Comparison of ENCODE assay signal across 1 cellular context in the genomic region with DNA sequence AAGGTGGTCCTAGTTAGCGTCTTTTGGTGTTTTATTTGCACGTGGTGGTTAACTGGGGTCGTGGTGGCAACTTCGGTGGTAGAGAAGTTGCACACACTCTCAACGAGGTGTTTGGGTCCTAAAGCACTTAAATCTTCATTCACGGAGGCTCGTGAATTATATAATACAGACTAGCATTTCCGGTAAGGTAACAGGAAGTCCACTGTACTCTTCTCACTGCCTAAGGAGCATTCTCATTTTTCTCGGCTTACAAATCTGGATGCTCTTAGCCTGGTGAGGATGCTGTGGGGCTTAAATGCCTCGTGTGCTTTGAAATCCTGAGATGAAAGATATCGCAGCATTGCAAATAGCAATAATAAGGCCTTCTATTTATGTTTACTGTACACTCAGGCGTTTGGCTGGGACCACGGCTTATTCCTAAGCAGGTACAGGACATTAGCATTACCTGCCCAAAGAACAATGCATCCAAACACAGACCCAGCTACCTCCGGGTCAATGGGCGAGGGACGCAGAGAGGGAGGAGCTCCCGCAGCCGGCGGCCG.
TF ChIP-seq lines count a peak whose summit lies in the region.

No MANE protein-coding gene starts in this region.

TF ChIP-seq in GM12878, 131 proteins besides CTCF, POLR2A, EP300 and RAD21:
- TF ChIP-seq EED (IDR thresholded peaks at IDR 0.05; ENCODE audit: low read depth) (0 out of 2 replicates have a peak, but pooled peaks have one; percentile 14), NR2C1 (IDR thresholded peaks at IDR 0.05) (peak; percentile 13; the same call in 1 of the 2 replicates), BMI1 (IDR thresholded peaks at IDR 0.05; ENCODE audit: borderline replicate concordance) (no peak), CREM (IDR thresholded peaks at IDR 0.05; ENCODE audit: low read depth) (peak; percentile 11; the same call in 1 of the 2 replicates), TARDBP (IDR thresholded peaks at IDR 0.05; ENCODE audit: borderline replicate concordance) (no peak), NBN (IDR thresholded peaks at IDR 0.05) (0 out of 2 replicates have a peak, but pooled peaks have one; percentile 18), GABPA (IDR thresholded peaks at IDR 0.05; ENCODE audit: low read depth) (peak; percentile 66), RUNX3 (IDR thresholded peaks at IDR 0.05; ENCODE audit: low read length) (0 out of 2 replicates have a peak, but pooled peaks have one; percentile 5)
- TF ChIP-seq, protein P1, sequence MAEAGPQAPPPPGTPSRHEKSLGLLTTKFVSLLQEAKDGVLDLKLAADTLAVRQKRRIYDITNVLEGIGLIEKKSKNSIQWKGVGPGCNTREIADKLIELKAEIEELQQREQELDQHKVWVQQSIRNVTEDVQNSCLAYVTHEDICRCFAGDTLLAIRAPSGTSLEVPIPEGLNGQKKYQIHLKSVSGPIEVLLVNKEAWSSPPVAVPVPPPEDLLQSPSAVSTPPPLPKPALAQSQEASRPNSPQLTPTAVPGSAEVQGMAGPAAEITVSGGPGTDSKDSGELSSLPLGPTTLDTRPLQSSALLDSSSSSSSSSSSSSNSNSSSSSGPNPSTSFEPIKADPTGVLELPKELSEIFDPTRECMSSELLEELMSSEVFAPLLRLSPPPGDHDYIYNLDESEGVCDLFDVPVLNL (IDR thresholded peaks at IDR 0.05; ENCODE audit: low read depth, low read length), result no peak
- TF ChIP-seq, protein P2, sequence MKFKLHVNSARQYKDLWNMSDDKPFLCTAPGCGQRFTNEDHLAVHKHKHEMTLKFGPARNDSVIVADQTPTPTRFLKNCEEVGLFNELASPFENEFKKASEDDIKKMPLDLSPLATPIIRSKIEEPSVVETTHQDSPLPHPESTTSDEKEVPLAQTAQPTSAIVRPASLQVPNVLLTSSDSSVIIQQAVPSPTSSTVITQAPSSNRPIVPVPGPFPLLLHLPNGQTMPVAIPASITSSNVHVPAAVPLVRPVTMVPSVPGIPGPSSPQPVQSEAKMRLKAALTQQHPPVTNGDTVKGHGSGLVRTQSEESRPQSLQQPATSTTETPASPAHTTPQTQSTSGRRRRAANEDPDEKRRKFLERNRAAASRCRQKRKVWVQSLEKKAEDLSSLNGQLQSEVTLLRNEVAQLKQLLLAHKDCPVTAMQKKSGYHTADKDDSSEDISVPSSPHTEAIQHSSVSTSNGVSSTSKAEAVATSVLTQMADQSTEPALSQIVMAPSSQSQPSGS (IDR thresholded peaks at IDR 0.05; ENCODE audit: low read length), result 0 out of 2 replicates have a peak, but pooled peaks have one; percentile 20
- TF ChIP-seq, protein P3, sequence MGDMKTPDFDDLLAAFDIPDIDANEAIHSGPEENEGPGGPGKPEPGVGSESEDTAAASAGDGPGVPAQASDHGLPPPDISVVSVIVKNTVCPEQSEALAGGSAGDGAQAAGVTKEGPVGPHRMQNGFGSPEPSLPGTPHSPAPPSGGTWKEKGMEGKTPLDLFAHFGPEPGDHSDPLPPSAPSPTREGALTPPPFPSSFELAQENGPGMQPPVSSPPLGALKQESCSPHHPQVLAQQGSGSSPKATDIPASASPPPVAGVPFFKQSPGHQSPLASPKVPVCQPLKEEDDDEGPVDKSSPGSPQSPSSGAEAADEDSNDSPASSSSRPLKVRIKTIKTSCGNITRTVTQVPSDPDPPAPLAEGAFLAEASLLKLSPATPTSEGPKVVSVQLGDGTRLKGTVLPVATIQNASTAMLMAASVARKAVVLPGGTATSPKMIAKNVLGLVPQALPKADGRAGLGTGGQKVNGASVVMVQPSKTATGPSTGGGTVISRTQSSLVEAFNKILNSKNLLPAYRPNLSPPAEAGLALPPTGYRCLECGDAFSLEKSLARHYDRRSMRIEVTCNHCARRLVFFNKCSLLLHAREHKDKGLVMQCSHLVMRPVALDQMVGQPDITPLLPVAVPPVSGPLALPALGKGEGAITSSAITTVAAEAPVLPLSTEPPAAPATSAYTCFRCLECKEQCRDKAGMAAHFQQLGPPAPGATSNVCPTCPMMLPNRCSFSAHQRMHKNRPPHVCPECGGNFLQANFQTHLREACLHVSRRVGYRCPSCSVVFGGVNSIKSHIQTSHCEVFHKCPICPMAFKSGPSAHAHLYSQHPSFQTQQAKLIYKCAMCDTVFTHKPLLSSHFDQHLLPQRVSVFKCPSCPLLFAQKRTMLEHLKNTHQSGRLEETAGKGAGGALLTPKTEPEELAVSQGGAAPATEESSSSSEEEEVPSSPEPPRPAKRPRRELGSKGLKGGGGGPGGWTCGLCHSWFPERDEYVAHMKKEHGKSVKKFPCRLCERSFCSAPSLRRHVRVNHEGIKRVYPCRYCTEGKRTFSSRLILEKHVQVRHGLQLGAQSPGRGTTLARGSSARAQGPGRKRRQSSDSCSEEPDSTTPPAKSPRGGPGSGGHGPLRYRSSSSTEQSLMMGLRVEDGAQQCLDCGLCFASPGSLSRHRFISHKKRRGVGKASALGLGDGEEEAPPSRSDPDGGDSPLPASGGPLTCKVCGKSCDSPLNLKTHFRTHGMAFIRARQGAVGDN (IDR thresholded peaks at IDR 0.05), result 0 out of 2 replicates have a peak, but pooled peaks have one; percentile 22
- TF ChIP-seq, protein P4, sequence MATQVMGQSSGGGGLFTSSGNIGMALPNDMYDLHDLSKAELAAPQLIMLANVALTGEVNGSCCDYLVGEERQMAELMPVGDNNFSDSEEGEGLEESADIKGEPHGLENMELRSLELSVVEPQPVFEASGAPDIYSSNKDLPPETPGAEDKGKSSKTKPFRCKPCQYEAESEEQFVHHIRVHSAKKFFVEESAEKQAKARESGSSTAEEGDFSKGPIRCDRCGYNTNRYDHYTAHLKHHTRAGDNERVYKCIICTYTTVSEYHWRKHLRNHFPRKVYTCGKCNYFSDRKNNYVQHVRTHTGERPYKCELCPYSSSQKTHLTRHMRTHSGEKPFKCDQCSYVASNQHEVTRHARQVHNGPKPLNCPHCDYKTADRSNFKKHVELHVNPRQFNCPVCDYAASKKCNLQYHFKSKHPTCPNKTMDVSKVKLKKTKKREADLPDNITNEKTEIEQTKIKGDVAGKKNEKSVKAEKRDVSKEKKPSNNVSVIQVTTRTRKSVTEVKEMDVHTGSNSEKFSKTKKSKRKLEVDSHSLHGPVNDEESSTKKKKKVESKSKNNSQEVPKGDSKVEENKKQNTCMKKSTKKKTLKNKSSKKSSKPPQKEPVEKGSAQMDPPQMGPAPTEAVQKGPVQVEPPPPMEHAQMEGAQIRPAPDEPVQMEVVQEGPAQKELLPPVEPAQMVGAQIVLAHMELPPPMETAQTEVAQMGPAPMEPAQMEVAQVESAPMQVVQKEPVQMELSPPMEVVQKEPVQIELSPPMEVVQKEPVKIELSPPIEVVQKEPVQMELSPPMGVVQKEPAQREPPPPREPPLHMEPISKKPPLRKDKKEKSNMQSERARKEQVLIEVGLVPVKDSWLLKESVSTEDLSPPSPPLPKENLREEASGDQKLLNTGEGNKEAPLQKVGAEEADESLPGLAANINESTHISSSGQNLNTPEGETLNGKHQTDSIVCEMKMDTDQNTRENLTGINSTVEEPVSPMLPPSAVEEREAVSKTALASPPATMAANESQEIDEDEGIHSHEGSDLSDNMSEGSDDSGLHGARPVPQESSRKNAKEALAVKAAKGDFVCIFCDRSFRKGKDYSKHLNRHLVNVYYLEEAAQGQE (IDR thresholded peaks at IDR 0.05; ENCODE audit: low read depth, low read length), result no peak
- TF ChIP-seq, protein P5, sequence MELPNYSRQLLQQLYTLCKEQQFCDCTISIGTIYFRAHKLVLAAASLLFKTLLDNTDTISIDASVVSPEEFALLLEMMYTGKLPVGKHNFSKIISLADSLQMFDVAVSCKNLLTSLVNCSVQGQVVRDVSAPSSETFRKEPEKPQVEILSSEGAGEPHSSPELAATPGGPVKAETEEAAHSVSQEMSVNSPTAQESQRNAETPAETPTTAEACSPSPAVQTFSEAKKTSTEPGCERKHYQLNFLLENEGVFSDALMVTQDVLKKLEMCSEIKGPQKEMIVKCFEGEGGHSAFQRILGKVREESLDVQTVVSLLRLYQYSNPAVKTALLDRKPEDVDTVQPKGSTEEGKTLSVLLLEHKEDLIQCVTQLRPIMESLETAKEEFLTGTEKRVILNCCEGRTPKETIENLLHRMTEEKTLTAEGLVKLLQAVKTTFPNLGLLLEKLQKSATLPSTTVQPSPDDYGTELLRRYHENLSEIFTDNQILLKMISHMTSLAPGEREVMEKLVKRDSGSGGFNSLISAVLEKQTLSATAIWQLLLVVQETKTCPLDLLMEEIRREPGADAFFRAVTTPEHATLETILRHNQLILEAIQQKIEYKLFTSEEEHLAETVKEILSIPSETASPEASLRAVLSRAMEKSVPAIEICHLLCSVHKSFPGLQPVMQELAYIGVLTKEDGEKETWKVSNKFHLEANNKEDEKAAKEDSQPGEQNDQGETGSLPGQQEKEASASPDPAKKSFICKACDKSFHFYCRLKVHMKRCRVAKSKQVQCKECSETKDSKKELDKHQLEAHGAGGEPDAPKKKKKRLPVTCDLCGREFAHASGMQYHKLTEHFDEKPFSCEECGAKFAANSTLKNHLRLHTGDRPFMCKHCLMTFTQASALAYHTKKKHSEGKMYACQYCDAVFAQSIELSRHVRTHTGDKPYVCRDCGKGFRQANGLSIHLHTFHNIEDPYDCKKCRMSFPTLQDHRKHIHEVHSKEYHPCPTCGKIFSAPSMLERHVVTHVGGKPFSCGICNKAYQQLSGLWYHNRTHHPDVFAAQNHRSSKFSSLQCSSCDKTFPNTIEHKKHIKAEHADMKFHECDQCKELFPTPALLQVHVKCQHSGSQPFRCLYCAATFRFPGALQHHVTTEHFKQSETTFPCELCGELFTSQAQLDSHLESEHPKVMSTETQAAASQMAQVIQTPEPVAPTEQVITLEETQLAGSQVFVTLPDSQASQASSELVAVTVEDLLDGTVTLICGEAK (IDR thresholded peaks at IDR 0.05; ENCODE audit: borderline replicate concordance), result peak; percentile 65; the same call in 1 of the 2 replicates
